In the genomic region with DNA sequence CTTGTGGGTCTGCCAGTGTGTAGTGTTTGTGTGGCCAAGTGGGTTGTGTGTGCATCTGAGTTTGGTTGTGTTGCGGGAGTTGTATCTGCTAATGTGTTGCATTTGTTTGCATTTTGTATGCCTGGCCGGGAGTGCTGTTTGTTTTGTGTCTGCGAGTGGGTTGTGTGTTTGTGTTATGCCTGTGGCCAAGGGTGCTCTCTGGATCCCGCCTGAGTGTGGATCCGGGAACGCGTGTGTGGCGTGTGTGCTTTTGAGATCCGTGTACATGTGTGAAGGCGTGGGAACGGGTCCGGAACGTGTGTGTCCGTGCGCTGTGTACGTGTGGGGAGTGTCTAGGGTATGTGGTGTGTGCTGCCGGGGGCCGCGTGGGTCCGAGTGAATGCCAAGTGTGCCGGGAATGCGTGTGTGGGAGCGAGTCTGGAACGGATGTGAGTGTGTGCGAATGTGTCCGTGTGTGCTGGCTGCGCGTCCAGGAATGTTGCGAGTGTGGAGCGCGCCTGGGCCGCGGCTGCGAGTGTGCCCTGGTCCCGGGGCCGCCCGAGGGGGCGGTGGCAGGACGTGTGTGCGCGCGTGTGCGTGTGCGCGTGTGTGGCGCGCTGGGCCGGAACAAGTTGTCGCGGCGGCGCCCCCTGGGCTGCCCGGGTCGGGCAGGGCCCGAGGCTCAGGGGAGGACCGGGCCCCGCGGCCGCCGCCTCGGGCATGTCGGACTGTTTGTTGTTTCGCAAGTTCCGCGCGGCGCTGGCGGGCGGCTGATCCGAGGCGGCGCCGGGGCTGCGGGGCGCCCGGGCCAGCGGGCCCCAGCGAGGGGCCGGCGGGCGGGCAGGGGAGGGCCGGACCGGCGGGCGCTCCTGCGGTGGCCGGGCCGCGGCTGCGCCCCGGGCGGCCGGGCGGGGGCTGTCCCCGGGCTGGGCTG, we compare ENCODE assay signal across 1 cellular context.
TF ChIP-seq lines count a peak whose summit lies in the region.

No MANE protein-coding gene starts in this region.

TF ChIP-seq in HepG2, 621 proteins besides CTCF, POLR2A, EP300 and RAD21 (continued from another document and continues in another):
- TF ChIP-seq, protein P1, sequence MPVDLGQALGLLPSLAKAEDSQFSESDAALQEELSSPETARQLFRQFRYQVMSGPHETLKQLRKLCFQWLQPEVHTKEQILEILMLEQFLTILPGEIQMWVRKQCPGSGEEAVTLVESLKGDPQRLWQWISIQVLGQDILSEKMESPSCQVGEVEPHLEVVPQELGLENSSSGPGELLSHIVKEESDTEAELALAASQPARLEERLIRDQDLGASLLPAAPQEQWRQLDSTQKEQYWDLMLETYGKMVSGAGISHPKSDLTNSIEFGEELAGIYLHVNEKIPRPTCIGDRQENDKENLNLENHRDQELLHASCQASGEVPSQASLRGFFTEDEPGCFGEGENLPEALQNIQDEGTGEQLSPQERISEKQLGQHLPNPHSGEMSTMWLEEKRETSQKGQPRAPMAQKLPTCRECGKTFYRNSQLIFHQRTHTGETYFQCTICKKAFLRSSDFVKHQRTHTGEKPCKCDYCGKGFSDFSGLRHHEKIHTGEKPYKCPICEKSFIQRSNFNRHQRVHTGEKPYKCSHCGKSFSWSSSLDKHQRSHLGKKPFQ (CRISPR knock-in tag; IDR thresholded peaks at IDR 0.05; ENCODE audit: insufficient replicate concordance): no peak
- TF ChIP-seq ZNF335 (CRISPR knock-in tag; IDR thresholded peaks at IDR 0.05) (no peak), NFE2L1 (CRISPR knock-in tag; IDR thresholded peaks at IDR 0.05; ENCODE audit: borderline replicate concordance) (no peak), PHF8 (CRISPR knock-in tag; IDR thresholded peaks at IDR 0.05) (peak; percentile 16; the same call in 1 of the 2 replicates), HNRNPH1 (optimal IDR thresholded peaks at IDR 0.05; ENCODE audit: low read depth, low read length) (no peak), SRY (CRISPR knock-in tag; IDR thresholded peaks at IDR 0.05) (peak; percentile 60; the same call in 1 of the 2 replicates), ZNF383 (CRISPR knock-in tag; IDR thresholded peaks at IDR 0.05; ENCODE audit: borderline replicate concordance) (no peak), LBX2 (CRISPR knock-in tag; IDR thresholded peaks at IDR 0.05; ENCODE audit: borderline replicate concordance) (0 out of 2 replicates have a peak, but pooled peaks have one; percentile 66), ZBTB39 (CRISPR knock-in tag; IDR thresholded peaks at IDR 0.05) (no peak), ATF7-NPFF (CRISPR knock-in tag; IDR thresholded peaks at IDR 0.05; ENCODE audit: low read depth) (no peak), FOXA3 (CRISPR knock-in tag; IDR thresholded peaks at IDR 0.05) (no peak), HOXA5 (CRISPR knock-in tag; IDR thresholded peaks at IDR 0.05) (0 out of 2 replicates have a peak, but pooled peaks have one; percentile 18), FLYWCH1 (CRISPR knock-in tag; IDR thresholded peaks at IDR 0.05) (no peak), SCMH1 (CRISPR knock-in tag; IDR thresholded peaks at IDR 0.05; ENCODE audit: borderline replicate concordance) (no peak), PAF1 (CRISPR knock-in tag; IDR thresholded peaks at IDR 0.05) (no peak), ZKSCAN1 (IDR thresholded peaks at IDR 0.05; ENCODE audit: low read length) (no peak), ZNF558 (CRISPR knock-in tag; IDR thresholded peaks at IDR 0.05; ENCODE audit: borderline replicate concordance) (no peak; the same call in 1 of the 2 replicates), ZNF556 (CRISPR knock-in tag; IDR thresholded peaks at IDR 0.05; ENCODE audit: borderline replicate concordance) (no peak), STAT6 (CRISPR knock-in tag; IDR thresholded peaks at IDR 0.05; ENCODE audit: borderline replicate concordance) (no peak), ZBTB14 (CRISPR knock-in tag; IDR thresholded peaks at IDR 0.05) (peak; percentile 86), ZNF264 (CRISPR knock-in tag; IDR thresholded peaks at IDR 0.05) (no peak), ZNF207 (IDR thresholded peaks at IDR 0.05; ENCODE audit: borderline replicate concordance) (0 out of 2 replicates have a peak, but pooled peaks have one; percentile 20), GTF3A (CRISPR knock-in tag; conservative IDR thresholded peaks at IDR 0.05) (no peak), CHCHD3 (CRISPR knock-in tag; IDR thresholded peaks at IDR 0.05) (no peak), XBP1 (CRISPR knock-in tag; IDR thresholded peaks at IDR 0.05) (no peak), ZNF12 (CRISPR knock-in tag; IDR thresholded peaks at IDR 0.05) (no peak), SNAPC2 (CRISPR knock-in tag; IDR thresholded peaks at IDR 0.05) (no peak), ZNF260 (CRISPR knock-in tag; IDR thresholded peaks at IDR 0.05; ENCODE audit: borderline replicate concordance, low read depth) (no peak), ZNF75D (CRISPR knock-in tag; IDR thresholded peaks at IDR 0.05; ENCODE audit: borderline replicate concordance) (no peak), ZNF572 (CRISPR knock-in tag; IDR thresholded peaks at IDR 0.05) (no peak)
- TF ChIP-seq, protein P2, sequence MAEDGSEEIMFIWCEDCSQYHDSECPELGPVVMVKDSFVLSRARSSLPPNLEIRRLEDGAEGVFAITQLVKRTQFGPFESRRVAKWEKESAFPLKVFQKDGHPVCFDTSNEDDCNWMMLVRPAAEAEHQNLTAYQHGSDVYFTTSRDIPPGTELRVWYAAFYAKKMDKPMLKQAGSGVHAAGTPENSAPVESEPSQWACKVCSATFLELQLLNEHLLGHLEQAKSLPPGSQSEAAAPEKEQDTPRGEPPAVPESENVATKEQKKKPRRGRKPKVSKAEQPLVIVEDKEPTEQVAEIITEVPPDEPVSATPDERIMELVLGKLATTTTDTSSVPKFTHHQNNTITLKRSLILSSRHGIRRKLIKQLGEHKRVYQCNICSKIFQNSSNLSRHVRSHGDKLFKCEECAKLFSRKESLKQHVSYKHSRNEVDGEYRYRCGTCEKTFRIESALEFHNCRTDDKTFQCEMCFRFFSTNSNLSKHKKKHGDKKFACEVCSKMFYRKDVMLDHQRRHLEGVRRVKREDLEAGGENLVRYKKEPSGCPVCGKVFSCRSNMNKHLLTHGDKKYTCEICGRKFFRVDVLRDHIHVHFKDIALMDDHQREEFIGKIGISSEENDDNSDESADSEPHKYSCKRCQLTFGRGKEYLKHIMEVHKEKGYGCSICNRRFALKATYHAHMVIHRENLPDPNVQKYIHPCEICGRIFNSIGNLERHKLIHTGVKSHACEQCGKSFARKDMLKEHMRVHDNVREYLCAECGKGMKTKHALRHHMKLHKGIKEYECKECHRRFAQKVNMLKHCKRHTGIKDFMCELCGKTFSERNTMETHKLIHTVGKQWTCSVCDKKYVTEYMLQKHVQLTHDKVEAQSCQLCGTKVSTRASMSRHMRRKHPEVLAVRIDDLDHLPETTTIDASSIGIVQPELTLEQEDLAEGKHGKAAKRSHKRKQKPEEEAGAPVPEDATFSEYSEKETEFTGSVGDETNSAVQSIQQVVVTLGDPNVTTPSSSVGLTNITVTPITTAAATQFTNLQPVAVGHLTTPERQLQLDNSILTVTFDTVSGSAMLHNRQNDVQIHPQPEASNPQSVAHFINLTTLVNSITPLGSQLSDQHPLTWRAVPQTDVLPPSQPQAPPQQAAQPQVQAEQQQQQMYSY (CRISPR knock-in tag; IDR thresholded peaks at IDR 0.05): no peak
- TF ChIP-seq, protein P3, sequence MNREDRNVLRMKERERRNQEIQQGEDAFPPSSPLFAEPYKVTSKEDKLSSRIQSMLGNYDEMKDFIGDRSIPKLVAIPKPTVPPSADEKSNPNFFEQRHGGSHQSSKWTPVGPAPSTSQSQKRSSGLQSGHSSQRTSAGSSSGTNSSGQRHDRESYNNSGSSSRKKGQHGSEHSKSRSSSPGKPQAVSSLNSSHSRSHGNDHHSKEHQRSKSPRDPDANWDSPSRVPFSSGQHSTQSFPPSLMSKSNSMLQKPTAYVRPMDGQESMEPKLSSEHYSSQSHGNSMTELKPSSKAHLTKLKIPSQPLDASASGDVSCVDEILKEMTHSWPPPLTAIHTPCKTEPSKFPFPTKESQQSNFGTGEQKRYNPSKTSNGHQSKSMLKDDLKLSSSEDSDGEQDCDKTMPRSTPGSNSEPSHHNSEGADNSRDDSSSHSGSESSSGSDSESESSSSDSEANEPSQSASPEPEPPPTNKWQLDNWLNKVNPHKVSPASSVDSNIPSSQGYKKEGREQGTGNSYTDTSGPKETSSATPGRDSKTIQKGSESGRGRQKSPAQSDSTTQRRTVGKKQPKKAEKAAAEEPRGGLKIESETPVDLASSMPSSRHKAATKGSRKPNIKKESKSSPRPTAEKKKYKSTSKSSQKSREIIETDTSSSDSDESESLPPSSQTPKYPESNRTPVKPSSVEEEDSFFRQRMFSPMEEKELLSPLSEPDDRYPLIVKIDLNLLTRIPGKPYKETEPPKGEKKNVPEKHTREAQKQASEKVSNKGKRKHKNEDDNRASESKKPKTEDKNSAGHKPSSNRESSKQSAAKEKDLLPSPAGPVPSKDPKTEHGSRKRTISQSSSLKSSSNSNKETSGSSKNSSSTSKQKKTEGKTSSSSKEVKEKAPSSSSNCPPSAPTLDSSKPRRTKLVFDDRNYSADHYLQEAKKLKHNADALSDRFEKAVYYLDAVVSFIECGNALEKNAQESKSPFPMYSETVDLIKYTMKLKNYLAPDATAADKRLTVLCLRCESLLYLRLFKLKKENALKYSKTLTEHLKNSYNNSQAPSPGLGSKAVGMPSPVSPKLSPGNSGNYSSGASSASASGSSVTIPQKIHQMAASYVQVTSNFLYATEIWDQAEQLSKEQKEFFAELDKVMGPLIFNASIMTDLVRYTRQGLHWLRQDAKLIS (CRISPR knock-in tag; IDR thresholded peaks at IDR 0.05): no peak
- TF ChIP-seq, protein P4, sequence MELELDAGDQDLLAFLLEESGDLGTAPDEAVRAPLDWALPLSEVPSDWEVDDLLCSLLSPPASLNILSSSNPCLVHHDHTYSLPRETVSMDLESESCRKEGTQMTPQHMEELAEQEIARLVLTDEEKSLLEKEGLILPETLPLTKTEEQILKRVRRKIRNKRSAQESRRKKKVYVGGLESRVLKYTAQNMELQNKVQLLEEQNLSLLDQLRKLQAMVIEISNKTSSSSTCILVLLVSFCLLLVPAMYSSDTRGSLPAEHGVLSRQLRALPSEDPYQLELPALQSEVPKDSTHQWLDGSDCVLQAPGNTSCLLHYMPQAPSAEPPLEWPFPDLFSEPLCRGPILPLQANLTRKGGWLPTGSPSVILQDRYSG (CRISPR knock-in tag; IDR thresholded peaks at IDR 0.05): no peak
- TF ChIP-seq, protein P5, sequence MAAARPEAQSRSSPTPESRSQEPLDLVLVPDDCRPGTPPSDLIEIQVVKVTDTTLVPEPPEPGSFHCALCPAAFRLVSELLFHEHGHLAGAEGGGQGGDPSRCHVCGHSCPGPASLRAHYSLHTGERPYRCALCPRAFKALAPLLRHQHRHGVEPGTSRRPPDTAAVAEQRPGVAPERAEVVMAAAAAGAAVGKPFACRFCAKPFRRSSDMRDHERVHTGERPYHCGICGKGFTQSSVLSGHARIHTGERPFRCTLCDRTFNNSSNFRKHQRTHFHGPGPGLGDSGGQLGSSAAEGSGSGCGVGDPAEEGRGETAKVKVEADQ (CRISPR knock-in tag; IDR thresholded peaks at IDR 0.05; ENCODE audit: borderline replicate concordance): peak; percentile 14; the same call in 1 of the 2 replicates
- TF ChIP-seq, protein P6, sequence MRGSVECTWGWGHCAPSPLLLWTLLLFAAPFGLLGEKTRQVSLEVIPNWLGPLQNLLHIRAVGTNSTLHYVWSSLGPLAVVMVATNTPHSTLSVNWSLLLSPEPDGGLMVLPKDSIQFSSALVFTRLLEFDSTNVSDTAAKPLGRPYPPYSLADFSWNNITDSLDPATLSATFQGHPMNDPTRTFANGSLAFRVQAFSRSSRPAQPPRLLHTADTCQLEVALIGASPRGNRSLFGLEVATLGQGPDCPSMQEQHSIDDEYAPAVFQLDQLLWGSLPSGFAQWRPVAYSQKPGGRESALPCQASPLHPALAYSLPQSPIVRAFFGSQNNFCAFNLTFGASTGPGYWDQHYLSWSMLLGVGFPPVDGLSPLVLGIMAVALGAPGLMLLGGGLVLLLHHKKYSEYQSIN (CRISPR knock-in tag; IDR thresholded peaks at IDR 0.05; ENCODE audit: borderline replicate concordance): no peak
